10 cellular contexts compared by ENCODE assay signal in genomic region chr7:604038-604883, GRCh38.
DNase-seq lines count a peak whose midpoint lies in the region; ATAC-seq lines count a peak whose summit lies in the region.
"Had no signal": no experiment of that assay in that cellular context is flagged by ENCODE, and none has a peak within 500 bp of the region (broad histone marks: within the 10 kb centered on the region; RNA-seq: fewer than 3 reads in every experiment).

No MANE protein-coding gene starts in this region.

- peak overlapping the region; percentile 81 for H3K9ac ChIP-seq in BLaER1
- peak overlapping the region; percentile 58 for H3K9ac ChIP-seq in HUES6 (ENCODE audit: low read length)
- H3K9ac ChIP-seq in neuronal stem cell (ENCODE audit: low read depth, low read length, poor library complexity), result peak overlapping the region; percentile 50
- H3K9ac ChIP-seq in stomach smooth muscle (ENCODE audit: low read length in 2 of 2), result no peak overlapping the region

- no peak overlapping the region for H2BK120ac ChIP-seq in neuronal stem cell (ENCODE audit: low read depth, low read length)

- POLR2A ChIA-PET in activated CD4-positive, alpha-beta memory T cell treated with anti-CD3 and anti-CD28 coated beads for 36 hours (lab: Charles Lee), result interaction anchor here (0.9 to 6.0 kb wide), 10 partner anchors 10 to 246 kb away, joined by 3 to 69 read pairs (median 4); no protein-coding TSS in a partner anchor

- H4K91ac ChIP-seq in neuronal stem cell (ENCODE audit: low read depth, low read length, poor library complexity), result no peak overlapping the region

- H3K4me3 ChIP-seq in BLaER1 (peak overlapping the region; percentile 57), HUES6 (ENCODE audit: low read depth, low read length) (no peak overlapping the region), neuronal stem cell (ENCODE audit: low read length in 2 of 2) (no peak overlapping the region), stomach smooth muscle (ENCODE audit: low read length in 2 of 2) (no peak overlapping the region)

- H3K4ac ChIP-seq in neuronal stem cell (ENCODE audit: low read length), result no peak overlapping the region

- WGBS in neuronal stem cell (ENCODE audit: extremely low coverage in 2 of 2, insufficient read length in 2 of 2, insufficient replicate concordance in 1 of 2), 2 donors, result no CpG with 5 or more reads among the region's 36 CpGs

- peak; percentile 98 for DNase-seq in activated CD4-positive, alpha-beta memory T cell treated with anti-CD3 and anti-CD28 coated beads for 36 hours
- DNase-seq in effector CD4-positive, alpha-beta T cell, result peak; percentile 91
- DNase-seq in neuronal stem cell (ENCODE audit: low spot score) (no peak), NCI-H1694 treated with DMSO at 0.1 percent for 48 hours (lab: John Stamatoyannopoulos, UW) (no peak)

- peak overlapping the region; percentile 100 for H3K27ac Mint-ChIP-seq in activated CD4-positive, alpha-beta memory T cell treated with anti-CD3 and anti-CD28 coated beads for 36 hours

- H3K4me1 ChIP-seq in BLaER1, result peaks cover 94% of the 10 kb centered on the region
- peaks cover 36% of the 10 kb centered on the region; the same call in 1 of the 2 replicates for H3K4me1 ChIP-seq in HUES6 (ENCODE audit: control insufficient read depth, insufficient read depth, low read length)
- peaks cover 2 to 17% of the 10 kb centered on the region in 2 donors for H3K4me1 ChIP-seq in neuronal stem cell (ENCODE audit: control insufficient read depth in 2 of 2, insufficient read depth in 1 of 2, low read depth in 1 of 2, low read length in 2 of 2)
- peaks cover 13% of the 10 kb centered on the region for H3K4me1 ChIP-seq in stomach smooth muscle (ENCODE audit: control insufficient read depth, insufficient read depth, low read length)

- no peaks in the 10 kb centered on the region for H3K27me3 ChIP-seq in BLaER1
- H3K27me3 ChIP-seq in HUES6 (ENCODE audit: control insufficient read depth, insufficient read depth, low read length), result no peaks in the 10 kb centered on the region
- no peaks in the 10 kb centered on the region for H3K27me3 ChIP-seq in neuronal stem cell (ENCODE audit: control insufficient read depth in 3 of 3, insufficient read depth in 3 of 3, low read depth in 1 of 3, low read length in 3 of 3)
- no peaks in the 10 kb centered on the region for H3K27me3 ChIP-seq in stomach smooth muscle (ENCODE audit: control insufficient read depth in 1 of 2, insufficient read depth in 2 of 2, low read length in 2 of 2)

- H3K4me2 ChIP-seq in BLaER1, result peak overlapping the region; percentile 94
- H3K4me2 ChIP-seq in neuronal stem cell (ENCODE audit: insufficient read depth, low read length, poor library complexity, severe bottlenecking), result no peak overlapping the region

- H3K4me1 Mint-ChIP-seq in activated CD4-positive, alpha-beta memory T cell treated with anti-CD3 and anti-CD28 coated beads for 36 hours (ENCODE audit: low read depth), result peaks cover 61% of the 10 kb centered on the region

- peaks cover 34% of the 10 kb centered on the region for H3K36me3 Mint-ChIP-seq in activated CD4-positive, alpha-beta memory T cell treated with anti-CD3 and anti-CD28 coated beads for 36 hours

- no peak overlapping the region for H4K8ac ChIP-seq in neuronal stem cell (ENCODE audit: low read depth, low read length)

- no peaks in the 10 kb centered on the region for H3K27me3 Mint-ChIP-seq in activated CD4-positive, alpha-beta memory T cell treated with anti-CD3 and anti-CD28 coated beads for 36 hours

- no peaks in the 10 kb centered on the region for H4K20me1 ChIP-seq in BLaER1

- no peaks in the 10 kb centered on the region for H3K9me3 Mint-ChIP-seq in activated CD4-positive, alpha-beta memory T cell treated with anti-CD3 and anti-CD28 coated beads for 36 hours

- peak overlapping the region; percentile 93 for H3K4me3 Mint-ChIP-seq in activated CD4-positive, alpha-beta memory T cell treated with anti-CD3 and anti-CD28 coated beads for 36 hours

- H3K14ac ChIP-seq in neuronal stem cell (ENCODE audit: low read length), result peak overlapping the region; percentile 71

- H3K9me3 ChIP-seq in BLaER1 (no peaks in the 10 kb centered on the region), HUES6 (ENCODE audit: control insufficient read depth, insufficient read depth, low read depth, low read length) (no peaks in the 10 kb centered on the region), neuronal stem cell (replicated peaks in 1 of 2; ENCODE audit: control insufficient read depth in 2 of 2, insufficient read depth in 1 of 2, low read depth in 1 of 2, low read length in 2 of 2) (no peaks in the 10 kb centered on the region), stomach smooth muscle (ENCODE audit: control insufficient read depth in 2 of 2, low read length in 2 of 2) (no peaks in the 10 kb centered on the region)
- H3K9me3 ChIP-seq: neutrophil had no signal

- H3K27ac ChIP-seq in BLaER1 (peak overlapping the region; percentile 96), HUES6 (ENCODE audit: low read depth, low read length) (peak overlapping the region; percentile 83; the same call in 1 of the 2 replicates), neuronal stem cell (replicated peaks; ENCODE audit: low read length) (no peak overlapping the region), stomach smooth muscle (ENCODE audit: low read length) (peak overlapping the region; percentile 41)
- H3K27ac ChIP-seq: C4-2B, neutrophil had no signal

- H3K23ac ChIP-seq in neuronal stem cell (ENCODE audit: low read depth, low read length, poor library complexity), result peak overlapping the region; percentile 80

- peak overlapping the region; percentile 46 for H3K18ac ChIP-seq in neuronal stem cell (ENCODE audit: low read length)

- ATAC-seq in GM21390 (IDR thresholded peaks at IDR 0.05; ENCODE audit: unreplicated experiment), result peak; percentile 66

- H3K79me1 ChIP-seq in neuronal stem cell (ENCODE audit: low read depth, low read length), result no peaks in the 10 kb centered on the region

- H2BK12ac ChIP-seq in neuronal stem cell (ENCODE audit: low read length), result no peak overlapping the region

- H2BK5ac ChIP-seq in neuronal stem cell (ENCODE audit: low read length), result no peak overlapping the region

- CTCF ChIA-PET in activated CD4-positive, alpha-beta memory T cell treated with anti-CD3 and anti-CD28 coated beads for 36 hours (lab: Charles Lee), result interaction anchor here (1.0 to 1.3 kb wide), 5 partner anchors 13 to 271 kb away, joined by 3 to 5 read pairs (median 3); no protein-coding TSS in a partner anchor

- intact Hi-C loops in activated CD4-positive, alpha-beta memory T cell treated with anti-CD3 and anti-CD28 coated beads for 36 hours (cut with micrococcal nuclease), result loop anchor here (1.0 to 5.0 kb wide), 7 partner anchors 14 to 318 kb away; partner anchors contain the start of genes GET4, PDGFA and SUN1

- peak overlapping the region; percentile 53 for H2AFZ ChIP-seq in neuronal stem cell (ENCODE audit: low read length)

- H2AK5ac ChIP-seq in neuronal stem cell (ENCODE audit: low read depth, low read length), result peak overlapping the region; percentile 37

- H2BK15ac ChIP-seq in neuronal stem cell (ENCODE audit: low read length), result peak overlapping the region; percentile 49

- peaks cover 4% of the 10 kb centered on the region; the same call in 1 of the 2 replicates for H3K36me3 ChIP-seq in BLaER1
- H3K36me3 ChIP-seq in HUES6 (ENCODE audit: control insufficient read depth, insufficient read depth, low read length), result peaks cover 4% of the 10 kb centered on the region; the same call in 1 of the 2 replicates
- no peaks in the 10 kb centered on the region for H3K36me3 ChIP-seq in neuronal stem cell (replicated peaks in 1 of 2; ENCODE audit: control insufficient read depth in 2 of 2, insufficient read depth in 2 of 2, low read length in 2 of 2)
- H3K36me3 ChIP-seq in stomach smooth muscle (ENCODE audit: control insufficient read depth in 2 of 2, insufficient read depth in 2 of 2, low read length in 2 of 2), result peaks cover 0 to 2% of the 10 kb centered on the region in 2 donors
- H3K36me3 ChIP-seq: neutrophil had no signal

Comparison
In these comparisons a context has a peak if more than half of its experiments do, and no peak if none do; other contexts are left out.
1. H3K9ac ChIP-seq: peak in BLaER1 (single experiment), HUES6 (single experiment) and neuronal stem cell (single experiment); none in stomach smooth muscle (0 of 2).
2. DNase-seq: peak in activated CD4-positive, alpha-beta memory T cell treated with anti-CD3 and anti-CD28 coated beads for 36 hours (single experiment) and effector CD4-positive, alpha-beta T cell (single experiment); none in neuronal stem cell (single experiment) and NCI-H1694 treated with DMSO at 0.1 percent for 48 hours (single experiment).